22 cellular contexts compared by ENCODE assay signal in genomic region chr3:2476996-2477395, GRCh38.
DNase-seq lines count a peak whose midpoint lies in the region; ATAC-seq and TF ChIP-seq lines count a peak whose summit lies in the region.
"Had no signal": no experiment of that assay in that cellular context is flagged by ENCODE, and none has a peak within 500 bp of the region (broad histone marks: within the 10 kb centered on the region; RNA-seq: fewer than 3 reads in every experiment).

No MANE protein-coding gene starts in this region.

- H3K36me3 ChIP-seq in lower lobe of right lung = no peaks in the 10 kb centered on the region
- no peaks in the 10 kb centered on the region for H3K36me3 ChIP-seq in upper lobe of right lung
- H3K36me3 ChIP-seq in psoas muscle (ENCODE audit: insufficient read depth in 1 of 2, low read depth in 1 of 2) = no peaks in the 10 kb centered on the region
- no peaks in the 10 kb centered on the region for H3K36me3 ChIP-seq in prostate gland
- H3K36me3 ChIP-seq: BE2C, BLaER1 had no signal

- intact Hi-C loops in lower lobe of right lung (cut with DNase I) (no loop called here), upper lobe of right lung (cut with DNase I) (no loop called here), psoas muscle (cut with DNase I) (no loop called here), prostate gland (cut with DNase I) (no loop called here)

- ATAC-seq in lower lobe of right lung (peak; percentile 72 to 87), upper lobe of right lung (peak; percentile 85), psoas muscle (no peak), GM21786 (IDR thresholded peaks at IDR 0.05; ENCODE audit: unreplicated experiment) (no peak)

- no peak for TF ChIP-seq POLR2A in prostate gland (IDR thresholded peaks at IDR 0.05)

- no peak for TF ChIP-seq CTCF in lower lobe of right lung (IDR thresholded peaks at IDR 0.05)
- TF ChIP-seq CTCF in upper lobe of right lung (IDR thresholded peaks at IDR 0.05) = no peak
- TF ChIP-seq CTCF in psoas muscle (IDR thresholded peaks at IDR 0.05) = no peak
- TF ChIP-seq CTCF in prostate gland (IDR thresholded peaks at IDR 0.05) = no peak

- H3K27ac ChIP-seq in lower lobe of right lung (no peak overlapping the region), upper lobe of right lung (no peak overlapping the region), psoas muscle (no peak overlapping the region), prostate gland (no peak overlapping the region)
- H3K27ac ChIP-seq: BLaER1 had no signal

- DNase-seq in DMS79 treated with DMSO at 0.1 percent for 48 hours (lab: John Stamatoyannopoulos, UW) (peak; percentile 54), cerebellar cortex (ENCODE audit: low spot score) (peak; percentile 28), lower lobe of right lung (no peak), upper lobe of right lung (no peak), anterior cingulate cortex (lab: John Stamatoyannopoulos, UW) (no peak), psoas muscle (no peak), prostate gland (ENCODE audit: low spot score) (no peak)
- DNase-seq: 8988T; ACHN; BE2C; CD4-positive, alpha-beta memory T cell; CD4-positive, CD25-positive, alpha-beta regulatory T cell; CD8-positive, alpha-beta memory T cell; COR-L47; DMS 273 treated with DMSO at 0.1 percent for 48 hours; DMS153; DMS53; DND-41; EL; GF-D8 had no signal

- H3K27me3 ChIP-seq in lower lobe of right lung (ENCODE audit: low read depth) (no peaks in the 10 kb centered on the region), upper lobe of right lung (no peaks in the 10 kb centered on the region), psoas muscle (ENCODE audit: insufficient read depth in 3 of 3, low read length in 2 of 3) (no peaks in the 10 kb centered on the region), prostate gland (replicated peaks; ENCODE audit: insufficient read depth) (no peaks in the 10 kb centered on the region)
- H3K27me3 ChIP-seq: BE2C, BLaER1 had no signal

- H3K9me3 ChIP-seq in lower lobe of right lung (no peaks in the 10 kb centered on the region), upper lobe of right lung (no peaks in the 10 kb centered on the region), psoas muscle (no peaks in the 10 kb centered on the region), prostate gland (no peaks in the 10 kb centered on the region)
- H3K9me3 ChIP-seq: BE2C, BLaER1 had no signal

- no peak overlapping the region for H3K4me3 ChIP-seq in lower lobe of right lung
- H3K4me3 ChIP-seq in upper lobe of right lung = no peak overlapping the region
- no peak overlapping the region for H3K4me3 ChIP-seq in psoas muscle
- no peak overlapping the region for H3K4me3 ChIP-seq in prostate gland
- H3K4me3 ChIP-seq: BLaER1 had no signal

- peaks cover 6% of the 10 kb centered on the region for H3K4me1 ChIP-seq in lower lobe of right lung
- no peaks in the 10 kb centered on the region for H3K4me1 ChIP-seq in upper lobe of right lung
- H3K4me1 ChIP-seq in psoas muscle = no peaks in the 10 kb centered on the region
- H3K4me1 ChIP-seq in prostate gland (replicated peaks) = no peaks in the 10 kb centered on the region
- H3K4me1 ChIP-seq: BE2C, BLaER1 had no signal

Comparison
In these comparisons a context has a peak if more than half of its experiments do, and no peak if none do; other contexts are left out.
1. DNase-seq: peak in DMS79 treated with DMSO at 0.1 percent for 48 hours (single experiment) and cerebellar cortex (single experiment); none in lower lobe of right lung (single experiment), upper lobe of right lung (single experiment), anterior cingulate cortex (0 of 58), psoas muscle (0 of 2) and prostate gland (single experiment).
2. ATAC-seq: peak in lower lobe of right lung (2 of 2) and upper lobe of right lung (single experiment); none in psoas muscle (0 of 4) and GM21786 (single experiment).